Comparison of ENCODE assay signal across 1 cellular context in the genomic region with DNA sequence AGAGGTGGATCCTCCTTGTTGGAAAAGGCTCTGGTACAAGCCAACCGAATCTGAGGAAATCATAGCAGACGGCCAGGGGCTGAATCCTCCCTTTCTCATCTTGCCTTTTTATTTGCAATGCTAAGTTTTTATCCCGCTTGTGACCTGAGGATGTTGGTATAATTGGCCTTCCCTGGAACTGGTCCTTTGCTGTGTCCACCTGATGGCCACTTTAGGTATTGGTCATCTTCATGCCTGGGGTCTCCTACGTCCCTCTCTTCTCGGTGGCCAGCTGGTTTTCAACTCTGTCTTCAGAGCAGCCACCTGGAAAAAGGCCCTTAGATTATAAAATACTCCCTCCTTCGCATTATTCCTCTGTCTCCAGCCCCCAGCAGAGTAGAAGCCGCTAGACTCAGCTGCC.
TF ChIP-seq lines count a peak whose summit lies in the region.

No MANE protein-coding gene starts in this region.

TF ChIP-seq in HepG2, 621 proteins besides CTCF, POLR2A, EP300 and RAD21:
- no peak for TF ChIP-seq ZNF839 (CRISPR knock-in tag; IDR thresholded peaks at IDR 0.05; ENCODE audit: borderline replicate concordance)
- no peak for TF ChIP-seq ZSCAN9 (CRISPR knock-in tag; IDR thresholded peaks at IDR 0.05; ENCODE audit: borderline replicate concordance)
- no peak for TF ChIP-seq FOXP1 (IDR thresholded peaks at IDR 0.05)
- TF ChIP-seq FOXP1 (CRISPR knock-in tag; IDR thresholded peaks at IDR 0.05): no peak
- TF ChIP-seq ZNF747 (CRISPR knock-in tag; IDR thresholded peaks at IDR 0.05; ENCODE audit: borderline replicate concordance): no peak
- no peak for TF ChIP-seq ZNF24 (IDR thresholded peaks at IDR 0.05)
- no peak for TF ChIP-seq GABPB1 (CRISPR knock-in tag; IDR thresholded peaks at IDR 0.05)
- no peak for TF ChIP-seq SSRP1 (CRISPR knock-in tag; IDR thresholded peaks at IDR 0.05)
- TF ChIP-seq POLR2AphosphoS5 (IDR thresholded peaks at IDR 0.05; ENCODE audit: low read depth, low read length): no peak
- no peak for TF ChIP-seq FOSL2 (CRISPR knock-in tag; IDR thresholded peaks at IDR 0.05)
- TF ChIP-seq ZNF780A (CRISPR knock-in tag; IDR thresholded peaks at IDR 0.05): no peak
- no peak for TF ChIP-seq STAG1 (CRISPR knock-in tag; IDR thresholded peaks at IDR 0.05)
- TF ChIP-seq SMARCC2 (IDR thresholded peaks at IDR 0.05): no peak
- TF ChIP-seq NRL (CRISPR knock-in tag; IDR thresholded peaks at IDR 0.05; ENCODE audit: borderline replicate concordance): no peak
- TF ChIP-seq, protein P1, sequence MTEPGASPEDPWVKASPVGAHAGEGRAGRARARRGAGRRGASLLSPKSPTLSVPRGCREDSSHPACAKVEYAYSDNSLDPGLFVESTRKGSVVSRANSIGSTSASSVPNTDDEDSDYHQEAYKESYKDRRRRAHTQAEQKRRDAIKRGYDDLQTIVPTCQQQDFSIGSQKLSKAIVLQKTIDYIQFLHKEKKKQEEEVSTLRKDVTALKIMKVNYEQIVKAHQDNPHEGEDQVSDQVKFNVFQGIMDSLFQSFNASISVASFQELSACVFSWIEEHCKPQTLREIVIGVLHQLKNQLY (CRISPR knock-in tag; IDR thresholded peaks at IDR 0.05): no peak
- no peak for TF ChIP-seq ZNF484 (CRISPR knock-in tag; IDR thresholded peaks at IDR 0.05; ENCODE audit: borderline replicate concordance, low read depth)
- TF ChIP-seq MEIS1 (CRISPR knock-in tag; IDR thresholded peaks at IDR 0.05; ENCODE audit: borderline replicate concordance): no peak
- TF ChIP-seq HES4 (CRISPR knock-in tag; IDR thresholded peaks at IDR 0.05; ENCODE audit: borderline replicate concordance): no peak
- no peak for TF ChIP-seq ZKSCAN8 (CRISPR knock-in tag; IDR thresholded peaks at IDR 0.05; ENCODE audit: borderline replicate concordance)
- TF ChIP-seq PHF8 (CRISPR knock-in tag; IDR thresholded peaks at IDR 0.05): no peak
- no peak for TF ChIP-seq ZBTB7B (CRISPR knock-in tag; IDR thresholded peaks at IDR 0.05)
